ENCODE assay signal across 8 cellular contexts in genomic region chr19:18202759-18203407, GRCh38. TPM values are rescaled to one million over a fixed set of nuclear protein-coding genes. Genes with fewer than 3 reads are reported as not detected.
DNase-seq lines count a peak whose midpoint lies in the region; ATAC-seq and TF ChIP-seq lines count a peak whose summit lies in the region.

No MANE protein-coding gene starts in this region.

- TF ChIP-seq CTCF in heart left ventricle (IDR thresholded peaks at IDR 0.05) = peak in 8 of 12 donors; percentile 15 to 48 (median 27)
- peak in 1 of 3 experiments; percentile 8 for TF ChIP-seq CTCF in vagina (IDR thresholded peaks at IDR 0.05)

- POLR2A ChIA-PET in T-cell (lab: Charles Lee) = interaction anchor here in 1 of 2 donors (0.8 kb wide), 1 partner anchor 79 kb away, joined by 4 read pairs; the partner anchor contains the start of gene JUND

- H3K9me3 ChIP-seq in heart left ventricle (no peaks in the 10 kb centered on the region), ectodermal cell (ENCODE audit: control insufficient read depth, low read length) (no peaks in the 10 kb centered on the region), mucosa of stomach (ENCODE audit: control insufficient read depth, low read length) (no peaks in the 10 kb centered on the region), vagina (no peaks in the 10 kb centered on the region)

- H3K4me3 ChIP-seq in heart left ventricle (peak overlapping the region; percentile 56 to 91 (median 72)), ectodermal cell (ENCODE audit: insufficient read depth, low read depth, low read length) (peak overlapping the region; percentile 61), mucosa of stomach (ENCODE audit: low read length) (peak overlapping the region; percentile 65), vagina (peak overlapping the region; percentile 64 to 87)

- peaks cover 0 to 3% of the 10 kb centered on the region in 2 donors for H3K27me3 Mint-ChIP-seq in T-cell

- H3K36me3 ChIP-seq in heart left ventricle (peaks cover 0 to 36% (median 27%) of the 10 kb centered on the region in 9 donors), ectodermal cell (ENCODE audit: control insufficient read depth, insufficient read depth, low read length) (no peaks in the 10 kb centered on the region), mucosa of stomach (ENCODE audit: control insufficient read depth, insufficient read depth, low read length) (no peaks in the 10 kb centered on the region), vagina (peaks cover 0 to 15% of the 10 kb centered on the region in 2 donors)

- peak overlapping the region; percentile 66 to 86 for H3K27ac Mint-ChIP-seq in T-cell

- intact Hi-C loops in heart left ventricle (cut with DNase I) (loop anchor here in 4 of 10 donors (1.0 to 10.0 kb wide), 4 partner anchors 10 to 212 kb away; partner anchors contain the start of genes LSM4 (in 2 of the 4), MPV17L2 (in 1 of the 4) and SSBP4 (in 1 of the 4)), cardiac septum (cut with DNase I) (loop anchor here (1.0 to 10.0 kb wide), 3 partner anchors 10 to 212 kb away; partner anchors contain the start of genes LSM4, MPV17L2 and SSBP4), vagina (cut with DNase I) (loop anchor here (10.0 kb wide), 1 partner anchor 52 kb away; a partner anchor contains a TSS)

- H3K4me1 ChIP-seq in heart left ventricle (peaks cover 0 to 31% (median 20%) of the 10 kb centered on the region in 12 donors), ectodermal cell (ENCODE audit: control insufficient read depth, insufficient read depth, low read length) (peaks cover 15% of the 10 kb centered on the region), mucosa of stomach (ENCODE audit: control insufficient read depth, insufficient read depth, low read length) (peaks cover 18% of the 10 kb centered on the region), vagina (peaks cover 25% of the 10 kb centered on the region)

- no peak overlapping the region for H3K9ac ChIP-seq in mucosa of stomach (ENCODE audit: low read length)

- WGBS in heart left ventricle, 4 donors = 7 to 19% (median 12%) methylated on average over 31 to 33 of the region's 33 CpGs
- 48 to 51% methylated on average over 33 of the region's 33 CpGs for WGBS in ectodermal cell, 2 experiments

- H3K4me1 Mint-ChIP-seq in T-cell = peaks cover 22 to 30% (median 24%) of the 10 kb centered on the region in 3 donors

- DNase-seq in heart left ventricle (peak in 1 of 5 donors; percentile 53), cardiac septum (ENCODE audit: low spot score) (no peak), T-cell (peak in 3 of 34 experiments; percentile 24 to 37 (median 37)), vagina (ENCODE audit: extremely low spot score in 2 of 2) (no peak), 8988T (no peak)

- peaks cover 12% of the 10 kb centered on the region for H3K36me3 Mint-ChIP-seq in T-cell

- H3K4me3 Mint-ChIP-seq in T-cell = peak overlapping the region; percentile 87 to 94 (median 89)

- ATAC-seq in heart left ventricle = no peak
- no peak for ATAC-seq in T-cell (replicated peaks in 1 of 4)
- no peak for ATAC-seq in HG03460 (IDR thresholded peaks at IDR 0.05; ENCODE audit: unreplicated experiment)

- H3K9me3 Mint-ChIP-seq in T-cell = no peaks in the 10 kb centered on the region

- no peaks in the 10 kb centered on the region for H3K27me3 ChIP-seq in heart left ventricle
- H3K27me3 ChIP-seq in ectodermal cell (ENCODE audit: control insufficient read depth, insufficient read depth, low read length, poor library complexity, severe bottlenecking) = peaks cover 15% of the 10 kb centered on the region
- no peaks in the 10 kb centered on the region for H3K27me3 ChIP-seq in mucosa of stomach (ENCODE audit: control insufficient read depth, insufficient read depth, low read length)
- no peaks in the 10 kb centered on the region for H3K27me3 ChIP-seq in vagina

- no peak for TF ChIP-seq POLR2A in heart left ventricle (IDR thresholded peaks at IDR 0.05)
- no peak for TF ChIP-seq POLR2A in vagina (IDR thresholded peaks at IDR 0.05)

- CTCF ChIA-PET in T-cell (lab: Charles Lee) = interaction anchor here in 1 of 2 donors (3.5 kb wide), 1 partner anchor 11 kb away, joined by 26 read pairs; the partner anchor contains the start of gene MPV17L2

- H3K27ac ChIP-seq in heart left ventricle (peak overlapping the region in 3 of 12 donors; percentile 84 to 85 (median 84)), ectodermal cell (ENCODE audit: insufficient read depth, low read depth, low read length, poor library complexity, severe bottlenecking) (no peak overlapping the region), vagina (peak overlapping the region; percentile 70)

RNA-seq across cellular contexts. Expression of gene RAB3A, which starts 1.0 kb away (rescaled TPM):
- total RNA-seq in heart left ventricle (10 to 100 TPM in 8 of 9 donors, 1 to 10 TPM in 1; 6.9 to 39.2 (median 31.5) TPM), cardiac septum (21.7 TPM), T-cell (1 to 10 TPM; 4.7 to 8.3 (median 5.6) TPM), vagina (5.6 TPM)
- 10 to 100 TPM; 17.2 to 20.1 TPM for polyA plus RNA-seq in heart left ventricle
- polyA plus RNA-seq in ectodermal cell (2013, experiment 1 of 4) = 3.2 TPM
- 2.3 TPM for polyA plus RNA-seq in ectodermal cell (2013, experiment 2 of 4)
- polyA plus RNA-seq in ectodermal cell (2013, experiment 3 of 4) = 3.0 TPM
- polyA plus RNA-seq in ectodermal cell (2013, experiment 4 of 4) = 3.3 TPM

RNA-seq across cellular contexts. Expression of gene MPV17L2, which starts 9.9 kb away (rescaled TPM):
- total RNA-seq in heart left ventricle (10 to 100 TPM; 10.6 to 37.4 (median 14.8) TPM), cardiac septum (14.6 TPM), T-cell (1 to 10 TPM; 3.8 to 8.2 (median 8.1) TPM), vagina (10.3 TPM)
- 10 to 100 TPM; 24.7 to 59.3 TPM for polyA plus RNA-seq in heart left ventricle
- polyA plus RNA-seq in ectodermal cell (2013, experiment 1 of 4) = 19.8 TPM
- 19.9 TPM for polyA plus RNA-seq in ectodermal cell (2013, experiment 2 of 4)
- polyA plus RNA-seq in ectodermal cell (2013, experiment 3 of 4) = 19.3 TPM
- 18.6 TPM for polyA plus RNA-seq in ectodermal cell (2013, experiment 4 of 4)

RNA-seq across cellular contexts. Expression of gene PDE4C, which starts 23.4 kb away (rescaled TPM):
- total RNA-seq in heart left ventricle (1 to 10 TPM in 5 of 9 donors, under 1 TPM in 3, not detected in 1; 0.16 to 3.6 (median 1.1) TPM), cardiac septum (1.3 TPM), T-cell (not detected), vagina (0.98 TPM)
- 1 to 10 TPM in 1 of 2 donors, under 1 TPM in 1; 0.82 to 4.6 TPM for polyA plus RNA-seq in heart left ventricle
- polyA plus RNA-seq in ectodermal cell (2013, experiment 1 of 4) = 1.6 TPM
- 0.34 TPM for polyA plus RNA-seq in ectodermal cell (2013, experiment 2 of 4)
- 0.85 TPM for polyA plus RNA-seq in ectodermal cell (2013, experiment 3 of 4)
- polyA plus RNA-seq in ectodermal cell (2013, experiment 4 of 4) = 1.0 TPM

RNA-seq across cellular contexts. Expression of gene IFI30, which starts 29.3 kb away (rescaled TPM):
- 100 to 1,000 TPM in 2 of 9 donors, 10 to 100 TPM in 4, 1 to 10 TPM in 3; 9.0 to 455 (median 15.2) TPM for total RNA-seq in heart left ventricle
- 10 to 100 TPM in 1 of 2 donors, 1 to 10 TPM in 1; 8.9 to 27.1 TPM for polyA plus RNA-seq in heart left ventricle
- 14.6 TPM for total RNA-seq in cardiac septum
- 10 to 100 TPM in 1 of 5 donors, 1 to 10 TPM in 4; 3.2 to 11.8 (median 5.1) TPM for total RNA-seq in T-cell
- polyA plus RNA-seq in ectodermal cell (2013, experiment 1 of 4) = 2.1 TPM
- 2.3 TPM for polyA plus RNA-seq in ectodermal cell (2013, experiment 2 of 4)
- 1.7 TPM for polyA plus RNA-seq in ectodermal cell (2013, experiment 3 of 4)
- 1.8 TPM for polyA plus RNA-seq in ectodermal cell (2013, experiment 4 of 4)
- total RNA-seq in vagina = 43.7 TPM

RNA-seq across cellular contexts. Expression of gene PIK3R2, which starts 49.9 kb away (rescaled TPM):
- total RNA-seq in heart left ventricle (10 to 100 TPM; 17.9 to 28.6 (median 24.6) TPM), cardiac septum (28.3 TPM), T-cell (10 to 100 TPM; 11.8 to 25.5 (median 17.6) TPM), vagina (24.8 TPM)
- polyA plus RNA-seq in heart left ventricle = 1 to 10 TPM; 4.0 to 7.1 TPM
- polyA plus RNA-seq in ectodermal cell (2013, experiment 1 of 4) = 73.4 TPM
- polyA plus RNA-seq in ectodermal cell (2013, experiment 2 of 4) = 77.9 TPM
- polyA plus RNA-seq in ectodermal cell (2013, experiment 3 of 4) = 59.4 TPM
- 63.4 TPM for polyA plus RNA-seq in ectodermal cell (2013, experiment 4 of 4)
